18 cellular contexts compared by ENCODE assay signal in genomic region chr7:150519310-150519709, GRCh38. TPM values are rescaled to one million over a fixed set of nuclear protein-coding genes. Genes with fewer than 3 reads are reported as not detected.
DNase-seq lines count a peak whose midpoint lies in the region; ATAC-seq and TF ChIP-seq lines count a peak whose summit lies in the region.
"Had no signal": no experiment of that assay in that cellular context is flagged by ENCODE, and none has a peak within 500 bp of the region (broad histone marks: within the 10 kb centered on the region; RNA-seq: fewer than 3 reads in every experiment).

No MANE protein-coding gene starts in this region.

- H3K4me3 ChIP-seq in esophagus squamous epithelium (peak overlapping the region in 3 of 4 donors; percentile 33 to 64 (median 42)), SJCRH30 (no peak overlapping the region)
- H3K4me3 ChIP-seq: prostate gland had no signal

- peak overlapping the region; percentile 99 for H3K27ac Mint-ChIP-seq in activated naive CD4-positive, alpha-beta T cell treated with anti-CD3 and anti-CD28 coated beads for 36 hours
- H3K27ac Mint-ChIP-seq in T-helper 17 cell (peak overlapping the region; percentile 94), nephron progenitor cell (no peak overlapping the region)
- peak overlapping the region in 1 of 2 donors; percentile 95 for H3K27ac Mint-ChIP-seq in stimulated activated naive CD8-positive, alpha-beta T cell treated with anti-CD3 and anti-CD28 coated beads, Interleukin-15, amount 100 ng/mL, for 72 hours

- TF ChIP-seq CTCF in esophagus squamous epithelium (IDR thresholded peaks at IDR 0.05) (no peak), nephron progenitor cell (IDR thresholded peaks at IDR 0.05) (no peak)

- ATAC-seq in T-helper 17 cell = no peak
- no peak for ATAC-seq in stimulated activated naive CD8-positive, alpha-beta T cell treated with anti-CD3 and anti-CD28 coated beads, Interleukin-15, amount 100 ng/mL, for 72 hours

- no peaks in the 10 kb centered on the region for H3K4me1 ChIP-seq in esophagus squamous epithelium
- H3K4me1 ChIP-seq in SJCRH30 = no peaks in the 10 kb centered on the region
- H3K4me1 ChIP-seq: prostate gland had no signal

- CTCF ChIA-PET in activated naive CD4-positive, alpha-beta T cell treated with anti-CD3 and anti-CD28 coated beads for 36 hours (lab: Charles Lee) = interaction anchor here (0.6 to 2.2 kb wide), 4 partner anchors 8 to 236 kb away, joined by 3 to 6 read pairs (median 4); no protein-coding TSS in a partner anchor

- WGBS in esophagus squamous epithelium, 2 donors = 71 to 76% methylated on average over 2 of the region's 2 CpGs

- H3K4me1 Mint-ChIP-seq in activated naive CD4-positive, alpha-beta T cell treated with anti-CD3 and anti-CD28 coated beads for 36 hours (ENCODE audit: low read depth) = peaks cover 34% of the 10 kb centered on the region
- H3K4me1 Mint-ChIP-seq in T-helper 17 cell (peaks cover 22% of the 10 kb centered on the region), nephron progenitor cell (no peaks in the 10 kb centered on the region)
- H3K4me1 Mint-ChIP-seq in stimulated activated naive CD8-positive, alpha-beta T cell treated with anti-CD3 and anti-CD28 coated beads, Interleukin-15, amount 100 ng/mL, for 72 hours = peaks cover 39% of the 10 kb centered on the region

- TF ChIP-seq POLR2A in esophagus squamous epithelium (IDR thresholded peaks at IDR 0.05) = no peak

- H3K9me3 ChIP-seq in T-helper 17 cell (ENCODE audit: control insufficient read depth, low read length, poor library complexity, severe bottlenecking) (no peaks in the 10 kb centered on the region), esophagus squamous epithelium (no peaks in the 10 kb centered on the region), SJCRH30 (replicated peaks) (no peaks in the 10 kb centered on the region)
- H3K9me3 ChIP-seq: prostate gland had no signal

- peaks cover 3% of the 10 kb centered on the region for H3K9me3 Mint-ChIP-seq in activated naive CD4-positive, alpha-beta T cell treated with anti-CD3 and anti-CD28 coated beads for 36 hours
- H3K9me3 Mint-ChIP-seq in stimulated activated naive CD8-positive, alpha-beta T cell treated with anti-CD3 and anti-CD28 coated beads, Interleukin-15, amount 100 ng/mL, for 72 hours = no peaks in the 10 kb centered on the region
- no peaks in the 10 kb centered on the region for H3K9me3 Mint-ChIP-seq in nephron progenitor cell

- no peaks in the 10 kb centered on the region for H3K36me3 ChIP-seq in esophagus squamous epithelium
- no peaks in the 10 kb centered on the region for H3K36me3 ChIP-seq in SJCRH30
- H3K36me3 ChIP-seq: prostate gland had no signal

- no peaks in the 10 kb centered on the region for H3K27me3 Mint-ChIP-seq in activated naive CD4-positive, alpha-beta T cell treated with anti-CD3 and anti-CD28 coated beads for 36 hours (ENCODE audit: low read depth)
- H3K27me3 Mint-ChIP-seq in T-helper 17 cell (no peaks in the 10 kb centered on the region), nephron progenitor cell (ENCODE audit: low read depth, poor library complexity) (peaks cover 4% of the 10 kb centered on the region)
- no peaks in the 10 kb centered on the region for H3K27me3 Mint-ChIP-seq in stimulated activated naive CD8-positive, alpha-beta T cell treated with anti-CD3 and anti-CD28 coated beads, Interleukin-15, amount 100 ng/mL, for 72 hours

- no peak for DNase-seq in activated naive CD4-positive, alpha-beta T cell treated with anti-CD3 and anti-CD28 coated beads for 36 hours
- no peak for DNase-seq in activated naive CD4-positive, alpha-beta T cell treated with anti-CD3 and anti-CD28 coated beads, Interleukin-2, amount 50 U/mL, for 16 hours
- DNase-seq in T-helper 17 cell = no peak
- no peak for DNase-seq in esophagus squamous epithelium (lab: John Stamatoyannopoulos, UW)
- no peak for DNase-seq in stimulated activated naive CD8-positive, alpha-beta T cell treated with anti-CD3 and anti-CD28 coated beads, Interleukin-15, amount 100 ng/mL, for 72 hours
- DNase-seq in NCI-H510A (lab: John Stamatoyannopoulos, UW) = no peak
- DNase-seq in nephron progenitor cell = no peak
- no peak for DNase-seq in SJCRH30
- DNase-seq: activated CD8-positive, alpha-beta memory T cell treated with anti-CD3 and anti-CD28 coated beads, Interleukin-2, amount 50 U/mL, for 4 hours; anterior cingulate cortex; Calu3; cortex of kidney; KBM-7; kidney glomerular epithelial cell; NCI-H2227 treated with DMSO at 0.1 percent for 48 hours; SHP77 had no signal

- H3K36me3 Mint-ChIP-seq in activated naive CD4-positive, alpha-beta T cell treated with anti-CD3 and anti-CD28 coated beads for 36 hours (ENCODE audit: low read depth) = peaks cover 38% of the 10 kb centered on the region
- H3K36me3 Mint-ChIP-seq in T-helper 17 cell (ENCODE audit: low read depth) (peaks cover 30% of the 10 kb centered on the region), nephron progenitor cell (ENCODE audit: low read depth) (no peaks in the 10 kb centered on the region)

- H3K4me3 Mint-ChIP-seq in activated naive CD4-positive, alpha-beta T cell treated with anti-CD3 and anti-CD28 coated beads for 36 hours = peak overlapping the region; percentile 81
- peak overlapping the region; percentile 100 for H3K4me3 Mint-ChIP-seq in T-helper 17 cell
- peak overlapping the region; percentile 82 to 96 for H3K4me3 Mint-ChIP-seq in stimulated activated naive CD8-positive, alpha-beta T cell treated with anti-CD3 and anti-CD28 coated beads, Interleukin-15, amount 100 ng/mL, for 72 hours
- H3K4me3 Mint-ChIP-seq in nephron progenitor cell = no peak overlapping the region

- H3K27me3 ChIP-seq in esophagus squamous epithelium = no peaks in the 10 kb centered on the region
- peaks cover 21% of the 10 kb centered on the region for H3K27me3 ChIP-seq in SJCRH30

- H3K27ac ChIP-seq in esophagus squamous epithelium = peak overlapping the region in 3 of 4 donors; percentile 53 to 69 (median 60)
- no peak overlapping the region for H3K27ac ChIP-seq in SJCRH30
- H3K27ac ChIP-seq: prostate gland had no signal

- intact Hi-C loops in activated naive CD4-positive, alpha-beta T cell treated with anti-CD3 and anti-CD28 coated beads for 36 hours (cut with micrococcal nuclease) = loop anchor here (1.0 to 5.0 kb wide), 2 partner anchors 162 to 236 kb away; no protein-coding TSS in a partner anchor
- intact Hi-C loops in esophagus squamous epithelium (cut with DNase I) = no loop called here

RNA-seq across cellular contexts. Expression of gene GIMAP7, which starts 4.6 kb away (rescaled TPM):
- total RNA-seq in activated naive CD4-positive, alpha-beta T cell treated with anti-CD3 and anti-CD28 coated beads for 36 hours = 10 to 100 TPM; 41.6 TPM
- total RNA-seq in T-helper 17 cell = 10 to 100 TPM; 62.7 to 68.3 TPM
- total RNA-seq in esophagus squamous epithelium = 10 to 100 TPM in 1 of 4 donors, 1 to 10 TPM in 2, under 1 TPM in 1; 0.64 to 18.1 (median 3.3) TPM
- not detected in 2 replicates for total RNA-seq in SJCRH30 (2014; rRNA removed; shearing (Covaris generic))
- total RNA-seq: Calu3, epithelial cell of proximal tubule had no signal

RNA-seq across cellular contexts. Expression of gene GIMAP4, which starts 47.9 kb away (rescaled TPM):
- 100 to 1,000 TPM; 180 to 193 TPM for total RNA-seq in activated naive CD4-positive, alpha-beta T cell treated with anti-CD3 and anti-CD28 coated beads for 36 hours
- total RNA-seq in T-helper 17 cell = 100 to 1,000 TPM in 1 of 2 donors, 10 to 100 TPM in 1; 62.1 to 113 TPM
- 10 to 100 TPM in 2 of 4 donors, 1 to 10 TPM in 2; 2.1 to 23.7 (median 12.1) TPM for total RNA-seq in esophagus squamous epithelium
- total RNA-seq in SJCRH30 (2014; rRNA removed; shearing (Covaris generic)) = not detected in 2 replicates
- total RNA-seq: Calu3, epithelial cell of proximal tubule had no signal
